Comparison of ENCODE assay signal across 9 cellular contexts in genomic region chr10:103053659-103054581, GRCh38.
A peak's percentile ranks its signal among the peaks of the same experiment; 100 is the strongest.
DNase-seq lines count a peak whose midpoint lies in the region; ATAC-seq, FAIRE-seq and TF ChIP-seq lines count a peak whose summit lies in the region.
"Had no signal": no experiment of that assay in that cellular context is flagged by ENCODE, and none has a peak within 500 bp of the region (broad histone marks: within the 10 kb centered on the region; RNA-seq: fewer than 3 reads in every experiment).

No MANE protein-coding gene starts in this region.

- peaks cover 15% of the 10 kb centered on the region for H3K4me1 Mint-ChIP-seq in CD4-positive, alpha-beta T cell (ENCODE audit: low read depth)
- H3K4me1 Mint-ChIP-seq in activated B cell treated with CpG ODN at 0.5 μM for 24 hours, result peaks cover 6% of the 10 kb centered on the region

- no peaks in the 10 kb centered on the region for H3K27me3 Mint-ChIP-seq in CD4-positive, alpha-beta T cell
- H3K27me3 Mint-ChIP-seq in activated B cell treated with CpG ODN at 0.5 μM for 24 hours, result no peaks in the 10 kb centered on the region

- no peaks in the 10 kb centered on the region for H3K9me3 Mint-ChIP-seq in CD4-positive, alpha-beta T cell
- no peaks in the 10 kb centered on the region for H3K9me3 Mint-ChIP-seq in activated B cell treated with CpG ODN at 0.5 μM for 24 hours

- peak; percentile 95 for ATAC-seq in CD4-positive, alpha-beta T cell (ENCODE audit: poor library complexity)
- ATAC-seq in GM19468 (IDR thresholded peaks at IDR 0.05; ENCODE audit: extremely low read depth, unreplicated experiment) (peak; percentile 61), activated B cell treated with CpG ODN at 0.5 μM for 24 hours (ENCODE audit: low read depth) (no peak), left lobe of liver (peak; percentile 99)

- no peaks in the 10 kb centered on the region for H3K27me3 ChIP-seq in CD4-positive, alpha-beta T cell (ENCODE audit: control insufficient read depth, insufficient read depth, low read length)

- peak overlapping the region; percentile 29 for H3K27ac ChIP-seq in CD4-positive, alpha-beta T cell (ENCODE audit: low read depth, low read length)
- H3K27ac ChIP-seq: SK-N-MC had no signal

- peak overlapping the region; percentile 49 for H3K4me3 ChIP-seq in choroid plexus epithelial cell (ENCODE audit: low read depth, low read length)
- H3K4me3 ChIP-seq: SK-N-MC had no signal

- peak overlapping the region; percentile 78 for H3K4me3 Mint-ChIP-seq in CD4-positive, alpha-beta T cell
- peak overlapping the region; percentile 63 for H3K4me3 Mint-ChIP-seq in activated B cell treated with CpG ODN at 0.5 μM for 24 hours

- peak overlapping the region; percentile 75 for H3K27ac Mint-ChIP-seq in CD4-positive, alpha-beta T cell
- no peak overlapping the region for H3K27ac Mint-ChIP-seq in activated B cell treated with CpG ODN at 0.5 μM for 24 hours

- TF ChIP-seq CTCF in CD4-positive, alpha-beta T cell (IDR thresholded peaks at IDR 0.05), result no peak
- TF ChIP-seq CTCF in activated B cell treated with CpG ODN at 0.5 μM for 24 hours (IDR thresholded peaks at IDR 0.05) (no peak), choroid plexus epithelial cell (conservative IDR thresholded peaks at IDR 0.05; ENCODE audit: low read depth, low read length) (peak; percentile 77)

- FAIRE-seq in RCC 7860 (lab: Jason Lieb, UNC), result no peak

- CTCF ChIA-PET in CD4-positive, alpha-beta T cell (lab: Charles Lee), result no interaction called here
- CTCF ChIA-PET in activated B cell treated with CpG ODN at 0.5 μM for 24 hours (lab: Charles Lee), result no interaction called here

- intact Hi-C loops in CD4-positive, alpha-beta T cell (cut with DNase I, micrococcal nuclease), result loop anchor here in 1 of 2 experiments (5.0 kb wide), 1 partner anchor 137 kb away; the partner anchor contains the start of gene CNNM2
- intact Hi-C loops in activated B cell treated with CpG ODN at 0.5 μM for 24 hours (cut with micrococcal nuclease), result no loop called here

- POLR2A ChIA-PET in CD4-positive, alpha-beta T cell (lab: Charles Lee), result interaction anchor here (1.5 kb wide), 1 partner anchor 136 kb away, joined by 5 read pairs; the partner anchor contains the start of gene CNNM2
- POLR2A ChIA-PET in activated B cell treated with CpG ODN at 0.5 μM for 24 hours (lab: Charles Lee), result no interaction called here

- H3K36me3 Mint-ChIP-seq in CD4-positive, alpha-beta T cell (ENCODE audit: low read depth), result peaks cover 24% of the 10 kb centered on the region
- H3K36me3 Mint-ChIP-seq in activated B cell treated with CpG ODN at 0.5 μM for 24 hours (ENCODE audit: low read depth), result peaks cover 32% of the 10 kb centered on the region

- H3K9me3 ChIP-seq in CD4-positive, alpha-beta T cell (ENCODE audit: control insufficient read depth, low read length), result no peaks in the 10 kb centered on the region

- DNase-seq in CD4-positive, alpha-beta T cell, result peak; percentile 10 to 56 (median 31)
- DNase-seq in HuH-7.5 (ENCODE audit: low spot score), result peak; percentile 64
- no peak for DNase-seq in activated B cell treated with CpG ODN at 0.5 μM for 24 hours
- peak; percentile 93 for DNase-seq in choroid plexus epithelial cell (ENCODE audit: low read depth)
- DNase-seq in left lobe of liver (ENCODE audit: low spot score), result peak; percentile 83
- peak; percentile 49 for DNase-seq in stimulated activated CD4-positive, alpha-beta T cell treated with anti-CD3 and anti-CD28 coated beads, Interleukin-4, amount 100 ng/mL, for 24 hours
- no peak for DNase-seq in RCC 7860 (ENCODE audit: low spot score)

Comparison
In these comparisons a context has a peak if more than half of its experiments do, and no peak if none do; other contexts are left out.
1. DNase-seq: peak in CD4-positive, alpha-beta T cell (10 of 10), HuH-7.5 (single experiment), choroid plexus epithelial cell (single experiment), left lobe of liver (single experiment) and stimulated activated CD4-positive, alpha-beta T cell treated with anti-CD3 and anti-CD28 coated beads, Interleukin-4, amount 100 ng/mL, for 24 hours (single experiment); none in activated B cell treated with CpG ODN at 0.5 μM for 24 hours (single experiment) and RCC 7860 (single experiment).